ENCODE assay signal across 11 cellular contexts in genomic region chr9:94912700-94913249, GRCh38.
DNase-seq lines count a peak whose midpoint lies in the region; TF ChIP-seq lines count a peak whose summit lies in the region.
"Had no signal": no experiment of that assay in that cellular context is flagged by ENCODE, and none has a peak within 500 bp of the region (broad histone marks: within the 10 kb centered on the region; RNA-seq: fewer than 3 reads in every experiment).

No MANE protein-coding gene starts in this region.

- TF ChIP-seq POLR2A in lower leg skin (IDR thresholded peaks at IDR 0.05), result no peak

- TF ChIP-seq CTCF in AG04450 (IDR thresholded peaks at IDR 0.05; ENCODE audit: low read depth, low read length) (no peak), cardiac fibroblast (IDR thresholded peaks at IDR 0.05; ENCODE audit: low read depth, low read length) (no peak), lower leg skin (IDR thresholded peaks at IDR 0.05) (no peak), BE2C (IDR thresholded peaks at IDR 0.05; ENCODE audit: low read depth, low read length) (no peak)

- DNase-seq in AG04450 (ENCODE audit: low read depth, low spot score) (peak; percentile 63), cardiac fibroblast (ENCODE audit: low read depth in 2 of 2) (peak; percentile 70 to 87), lower leg skin (ENCODE audit: low spot score in 2 of 2) (peak; percentile 14 to 60), NCI-H345 (lab: John Stamatoyannopoulos, UW) (no peak), BE2C (no peak), Kasumi-1 (lab: John Stamatoyannopoulos, UW) (no peak), cerebellar nuclear complex (lab: John Stamatoyannopoulos, UW) (no peak)
- DNase-seq: activated naive CD4-positive, alpha-beta T cell treated with anti-CD3 and anti-CD28 coated beads for 36 hours; NCI-H2107 had no signal

- H3K4me3 ChIP-seq in AG04450 (ENCODE audit: low read depth, low read length) (no peak overlapping the region), HUES6 (ENCODE audit: low read depth, low read length) (no peak overlapping the region), cardiac fibroblast (replicated peaks in 1 of 2; ENCODE audit: low read depth in 2 of 2, low read length in 2 of 2) (no peak overlapping the region), lower leg skin (ENCODE audit: low read depth, poor library complexity, severe bottlenecking) (no peak overlapping the region), BE2C (ENCODE audit: low read depth, low read length) (no peak overlapping the region)
- H3K4me3 ChIP-seq: ovary had no signal

- H3K9me3 ChIP-seq in AG04450 (ENCODE audit: control insufficient read depth, insufficient read depth, low read length), result peaks cover 10% of the 10 kb centered on the region; the same call in 1 of the 2 replicates
- H3K9me3 ChIP-seq in HUES6 (ENCODE audit: control insufficient read depth, insufficient read depth, low read depth, low read length), result no peaks in the 10 kb centered on the region
- H3K9me3 ChIP-seq in BE2C, result no peaks in the 10 kb centered on the region
- H3K9me3 ChIP-seq: ovary had no signal

- peak overlapping the region; percentile 6 for H3K9ac ChIP-seq in HUES6 (ENCODE audit: low read length)

- H3K4me1 ChIP-seq in HUES6 (ENCODE audit: control insufficient read depth, insufficient read depth, low read length) (peaks cover 68% of the 10 kb centered on the region), BE2C (peaks cover 81% of the 10 kb centered on the region)

- H3K27ac ChIP-seq in AG04450 (ENCODE audit: low read depth, low read length) (peak overlapping the region; percentile 69), HUES6 (ENCODE audit: low read depth, low read length) (no peak overlapping the region)

- CTCF ChIA-PET in AG04450 (lab: Charles Lee), result interaction anchor here (0.9 to 1.8 kb wide), 2 partner anchors 207 to 215 kb away, joined by 4 to 5 read pairs; no protein-coding TSS in a partner anchor

- no peaks in the 10 kb centered on the region for H3K36me3 ChIP-seq in HUES6 (ENCODE audit: control insufficient read depth, insufficient read depth, low read length)
- no peaks in the 10 kb centered on the region for H3K36me3 ChIP-seq in BE2C
- H3K36me3 ChIP-seq: ovary had no signal

- intact Hi-C loops in lower leg skin (cut with DNase I; ENCODE audit: low total_unique reads), result no loop called here

- POLR2A ChIA-PET in AG04450 (lab: Yijun Ruan, JAX), result interaction anchor here (1.0 to 1.9 kb wide), 6 partner anchors 9 to 231 kb away, joined by 3 to 9 read pairs (median 3); no protein-coding TSS in a partner anchor

- WGBS in lower leg skin, 2 donors, result 75 to 78% methylated on average over 8 of the region's 8 CpGs

- H3K27me3 ChIP-seq in AG04450 (ENCODE audit: control insufficient read depth, insufficient read depth, low read length), result no peaks in the 10 kb centered on the region
- no peaks in the 10 kb centered on the region for H3K27me3 ChIP-seq in HUES6 (ENCODE audit: control insufficient read depth, insufficient read depth, low read length)
- no peaks in the 10 kb centered on the region for H3K27me3 ChIP-seq in BE2C
- H3K27me3 ChIP-seq: ovary had no signal

Comparison
In these comparisons a context has a peak if more than half of its experiments do, and no peak if none do; other contexts are left out.
1. DNase-seq: peak in AG04450 (single experiment), cardiac fibroblast (2 of 2) and lower leg skin (2 of 2); none in NCI-H345 (single experiment), BE2C (single experiment), Kasumi-1 (0 of 2) and cerebellar nuclear complex (0 of 2).